In genomic region chr19:48636859-48637448, GRCh38 we compare ENCODE assay signal across 8 cellular contexts. TPM values are rescaled to one million over a fixed set of nuclear protein-coding genes. Genes with fewer than 3 reads are reported as not detected.
A peak's percentile ranks its signal among the peaks of the same experiment; 100 is the strongest.
DNase-seq lines count a peak whose midpoint lies in the region; ATAC-seq, FAIRE-seq and TF ChIP-seq lines count a peak whose summit lies in the region.

TSS of gene DBP (minus strand) at chr19:48637379. CDS start at chr19:48636994, 385 bp downstream.

- no peak for FAIRE-seq in H54 (lab: Jason Lieb, UNC)

- peaks cover 7% of the 10 kb centered on the region for H3K36me3 ChIP-seq in left ventricle myocardium inferior
- H3K36me3 ChIP-seq in sigmoid colon, result peaks cover 0 to 12% (median 4%) of the 10 kb centered on the region in 4 donors

- intact Hi-C loops in left ventricle myocardium inferior (cut with micrococcal nuclease) (no loop called here), sigmoid colon (cut with DNase I) (loop anchor here (10.0 kb wide), 2 partner anchors 328 to 838 kb away; partner anchors contain the start of genes FLT3LG and FTL)

- TF ChIP-seq CTCF in left ventricle myocardium inferior (IDR thresholded peaks at IDR 0.05; ENCODE audit: borderline replicate concordance) (peak; percentile 32), sigmoid colon (IDR thresholded peaks at IDR 0.05) (peak in 1 of 4 experiments; percentile 15)

- H3K27me3 ChIP-seq in left ventricle myocardium inferior (ENCODE audit: low read depth), result no peaks in the 10 kb centered on the region
- H3K27me3 ChIP-seq in sigmoid colon, result no peaks in the 10 kb centered on the region

- H3K27ac ChIP-seq in left ventricle myocardium inferior (replicated peaks), result peak within 1 kb of the TSS; percentile 98
- H3K27ac ChIP-seq in sigmoid colon, result peak within 1 kb of the TSS; percentile 91 to 99 (median 96)

- no peak for TF ChIP-seq EP300 in sigmoid colon (IDR thresholded peaks at IDR 0.05)

- peak within 1 kb of the TSS; percentile 76 for H3K4me3 ChIP-seq in Jurkat, Clone E6-1 (ENCODE audit: low read length)
- H3K4me3 ChIP-seq in left ventricle myocardium inferior (peak within 1 kb of the TSS; percentile 81), sigmoid colon (peak within 1 kb of the TSS; percentile 54 to 89 (median 64))

- WGBS in sigmoid colon, 2 donors, result 0 to 1% methylated on average over 40 of the region's 40 CpGs

- no peak for ATAC-seq in GM18907 (IDR thresholded peaks at IDR 0.05; ENCODE audit: unreplicated experiment)

- TF ChIP-seq POLR2A in sigmoid colon (IDR thresholded peaks at IDR 0.05), result peak; percentile 70 to 74
- TF ChIP-seq POLR2A in H54 (IDR thresholded peaks at IDR 0.05; ENCODE audit: low read depth, low read length), result no peak

- H3K4me1 ChIP-seq in left ventricle myocardium inferior (peaks cover 60% of the 10 kb centered on the region), sigmoid colon (peaks cover 0 to 52% (median 42%) of the 10 kb centered on the region in 4 donors)

- no peaks in the 10 kb centered on the region for H3K9me3 ChIP-seq in left ventricle myocardium inferior (replicated peaks)
- no peaks in the 10 kb centered on the region for H3K9me3 ChIP-seq in sigmoid colon

- DNase-seq in NCI-H1417 (lab: John Stamatoyannopoulos, UW), result peak in 2 of 3 experiments; percentile 80 to 87
- DNase-seq in NCI-H1417 treated with DMSO at 0.1 percent for 48 hours (lab: John Stamatoyannopoulos, UW), result no peak
- DNase-seq in Jurkat, Clone E6-1 (ENCODE audit: low read depth, low spot score), result no peak
- DNase-seq in activated CD8-positive, alpha-beta memory T cell treated with anti-CD3 and anti-CD28 coated beads, Interleukin-2, amount 50 U/mL, for 4 hours, result peak; percentile 52
- DNase-seq in left ventricle myocardium inferior, result peak; percentile 62
- no peak for DNase-seq in sigmoid colon
- DNase-seq in H54 (ENCODE audit: insufficient read length, low spot score), result no peak

RNA-seq across cellular contexts. Expression of gene DBP, which starts in this region (rescaled TPM):
- 23.6 TPM for polyA plus RNA-seq in Jurkat, Clone E6-1 (2012; ENCODE audit: insufficient read depth, insufficient read length)
- total RNA-seq in left ventricle myocardium inferior (7.9 TPM), sigmoid colon (10 to 100 TPM; 10.5 to 14.1 (median 11.9) TPM)
- polyA plus RNA-seq in sigmoid colon, result 10 to 100 TPM in 1 of 3 donors, 1 to 10 TPM in 2; 6.2 to 10.2 (median 9.8) TPM

Comparison
In these comparisons a context has a peak if more than half of its experiments do, and no peak if none do; other contexts are left out.
1. DNase-seq: peak in NCI-H1417 (2 of 3), activated CD8-positive, alpha-beta memory T cell treated with anti-CD3 and anti-CD28 coated beads, Interleukin-2, amount 50 U/mL, for 4 hours (single experiment) and left ventricle myocardium inferior (single experiment); none in NCI-H1417 treated with DMSO at 0.1 percent for 48 hours (single experiment), Jurkat, Clone E6-1 (single experiment), sigmoid colon (single experiment) and H54 (single experiment).
2. Peak in every context shown above with its lines, with median percentiles within 50 percentile points of each other: H3K4me3 ChIP-seq.